ENCODE assay signal across 9 cellular contexts in the genomic region with DNA sequence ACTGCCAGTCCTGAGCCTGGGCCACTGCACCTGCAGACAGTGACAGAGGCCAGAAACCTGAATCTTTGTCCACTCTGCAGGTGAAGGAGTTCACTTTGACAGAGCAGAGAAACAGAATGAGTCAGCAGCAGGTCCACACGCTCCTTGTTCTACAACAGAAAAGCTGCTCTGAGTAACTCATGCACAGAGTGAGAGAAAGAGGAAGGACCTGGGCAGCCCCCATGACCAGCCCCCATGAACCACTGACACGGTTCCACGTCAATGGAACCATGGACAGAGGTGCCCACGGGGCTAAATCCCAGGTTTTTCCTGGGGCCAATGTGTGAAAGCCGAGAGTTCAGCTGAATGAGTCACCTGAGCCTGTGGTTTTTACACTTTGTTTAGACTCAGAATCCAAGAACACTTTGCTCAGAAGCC. TPM values are rescaled to one million over a fixed set of nuclear protein-coding genes. Genes with fewer than 3 reads are reported as not detected.
DNase-seq lines count a peak whose midpoint lies in the region; ATAC-seq and TF ChIP-seq lines count a peak whose summit lies in the region.
"Had no signal": no experiment of that assay in that cellular context is flagged by ENCODE, and none has a peak within 500 bp of the region (broad histone marks: within the 10 kb centered on the region; RNA-seq: fewer than 3 reads in every experiment).

No MANE protein-coding gene starts in this region.

- ATAC-seq in GM21528 (IDR thresholded peaks at IDR 0.05; ENCODE audit: low FRiP score, unreplicated experiment) (peak; percentile 86), HG03521 (IDR thresholded peaks at IDR 0.05; ENCODE audit: unreplicated experiment) (peak; percentile 87)

- in situ Hi-C loops in GM13976 (cut with MboI; ENCODE audit: low sequenced_read_pairs, unreplicated experiment) = no loop called here

- no peak overlapping the region for H3K4me3 ChIP-seq in fibroblast of mammary gland (ENCODE audit: control insufficient read depth, low read depth, low read length)

- no peaks in the 10 kb centered on the region for H3K27me3 Mint-ChIP-seq in activated T-helper 1 cell treated with anti-CD3 and anti-CD28 coated beads, Interleukin-12 subunit alpha, Interleukin-12 subunit beta, Interleukin-2, Interleukin-4 antibody, amounts not matched to agents 30 ng/mL and 10 ng/mL and 1 ng/mL, durations not matched to agents 14 hours and 24 hours and 36 hours (ENCODE audit: insufficient read depth)
- H3K27me3 Mint-ChIP-seq: activated naive CD8-positive, alpha-beta T cell had no signal

- no peak overlapping the region for H3K4me3 Mint-ChIP-seq in activated T-helper 1 cell treated with anti-CD3 and anti-CD28 coated beads, Interleukin-12 subunit alpha, Interleukin-12 subunit beta, Interleukin-2, Interleukin-4 antibody, amounts not matched to agents 30 ng/mL and 10 ng/mL and 1 ng/mL, durations not matched to agents 14 hours and 24 hours and 36 hours
- H3K4me3 Mint-ChIP-seq: activated naive CD8-positive, alpha-beta T cell had no signal

- H3K27ac Mint-ChIP-seq in activated T-helper 1 cell treated with anti-CD3 and anti-CD28 coated beads, Interleukin-12 subunit alpha, Interleukin-12 subunit beta, Interleukin-2, Interleukin-4 antibody, amounts not matched to agents 30 ng/mL and 10 ng/mL and 1 ng/mL, durations not matched to agents 14 hours and 24 hours and 36 hours = no peak overlapping the region
- H3K27ac Mint-ChIP-seq: activated naive CD8-positive, alpha-beta T cell had no signal

- no peaks in the 10 kb centered on the region for H3K36me3 Mint-ChIP-seq in activated T-helper 1 cell treated with anti-CD3 and anti-CD28 coated beads, Interleukin-12 subunit alpha, Interleukin-12 subunit beta, Interleukin-2, Interleukin-4 antibody, amounts not matched to agents 30 ng/mL and 10 ng/mL and 1 ng/mL, durations not matched to agents 14 hours and 24 hours and 36 hours (ENCODE audit: low read depth)
- H3K36me3 Mint-ChIP-seq: activated naive CD8-positive, alpha-beta T cell had no signal

- intact Hi-C loops in activated T-helper 1 cell treated with anti-CD3 and anti-CD28 coated beads, Interleukin-12 subunit alpha, Interleukin-12 subunit beta, Interleukin-2, Interleukin-4 antibody, amounts not matched to agents 30 ng/mL and 10 ng/mL and 1 ng/mL, durations not matched to agents 14 hours and 24 hours and 36 hours (cut with micrococcal nuclease) = no loop called here

- H3K4me1 Mint-ChIP-seq in activated T-helper 1 cell treated with anti-CD3 and anti-CD28 coated beads, Interleukin-12 subunit alpha, Interleukin-12 subunit beta, Interleukin-2, Interleukin-4 antibody, amounts not matched to agents 30 ng/mL and 10 ng/mL and 1 ng/mL, durations not matched to agents 14 hours and 24 hours and 36 hours (ENCODE audit: low read depth) = no peaks in the 10 kb centered on the region

- H3K9me3 Mint-ChIP-seq in activated T-helper 1 cell treated with anti-CD3 and anti-CD28 coated beads, Interleukin-12 subunit alpha, Interleukin-12 subunit beta, Interleukin-2, Interleukin-4 antibody, amounts not matched to agents 30 ng/mL and 10 ng/mL and 1 ng/mL, durations not matched to agents 14 hours and 24 hours and 36 hours = no peaks in the 10 kb centered on the region

- DNase-seq in GM13976 (ENCODE audit: low spot score) (peak; percentile 57), fibroblast of mammary gland (ENCODE audit: low read depth) (peak; percentile 33), NCI-H2081 (lab: John Stamatoyannopoulos, UW) (no peak), D341Med (ENCODE audit: low spot score) (no peak), NCI-H2227 treated with DMSO at 0.1 percent for 48 hours (lab: John Stamatoyannopoulos, UW) (no peak)
- no peak for DNase-seq in activated T-helper 1 cell treated with anti-CD3 and anti-CD28 coated beads, Interleukin-12 subunit alpha, Interleukin-12 subunit beta, Interleukin-2, Interleukin-4 antibody, amounts not matched to agents 30 ng/mL and 10 ng/mL and 1 ng/mL, durations not matched to agents 14 hours and 24 hours and 36 hours (ENCODE audit: low spot score)

- TF ChIP-seq CTCF in GM13976 (IDR thresholded peaks at IDR 0.05; ENCODE audit: borderline replicate concordance, control extremely low read depth, extremely low read depth, insufficient read depth, missing control alignments) (no peak), fibroblast of mammary gland (conservative IDR thresholded peaks at IDR 0.05; ENCODE audit: control insufficient read depth, insufficient read depth, low read depth, low read length) (no peak)

RNA-seq across cellular contexts. Expression of gene CTBP2, which starts 40.8 kb away (rescaled TPM):
- total RNA-seq in activated T-helper 1 cell treated with anti-CD3 and anti-CD28 coated beads, Interleukin-12 subunit alpha, Interleukin-12 subunit beta, Interleukin-2, Interleukin-4 antibody, amounts not matched to agents 30 ng/mL and 10 ng/mL and 1 ng/mL, durations not matched to agents 14 hours and 24 hours and 36 hours = 0.13 and 0.39 TPM in 2 replicates

Comparison
In these comparisons a context has a peak if more than half of its experiments do, and no peak if none do; other contexts are left out.
1. DNase-seq: peak in GM13976 (single experiment) and fibroblast of mammary gland (single experiment); none in activated T-helper 1 cell treated with anti-CD3 and anti-CD28 coated beads, Interleukin-12 subunit alpha, Interleukin-12 subunit beta, Interleukin-2, Interleukin-4 antibody, amounts not matched to agents 30 ng/mL and 10 ng/mL and 1 ng/mL, durations not matched to agents 14 hours and 24 hours and 36 hours (single experiment), NCI-H2081 (0 of 2), D341Med (single experiment) and NCI-H2227 treated with DMSO at 0.1 percent for 48 hours (single experiment).